In the genomic region with DNA sequence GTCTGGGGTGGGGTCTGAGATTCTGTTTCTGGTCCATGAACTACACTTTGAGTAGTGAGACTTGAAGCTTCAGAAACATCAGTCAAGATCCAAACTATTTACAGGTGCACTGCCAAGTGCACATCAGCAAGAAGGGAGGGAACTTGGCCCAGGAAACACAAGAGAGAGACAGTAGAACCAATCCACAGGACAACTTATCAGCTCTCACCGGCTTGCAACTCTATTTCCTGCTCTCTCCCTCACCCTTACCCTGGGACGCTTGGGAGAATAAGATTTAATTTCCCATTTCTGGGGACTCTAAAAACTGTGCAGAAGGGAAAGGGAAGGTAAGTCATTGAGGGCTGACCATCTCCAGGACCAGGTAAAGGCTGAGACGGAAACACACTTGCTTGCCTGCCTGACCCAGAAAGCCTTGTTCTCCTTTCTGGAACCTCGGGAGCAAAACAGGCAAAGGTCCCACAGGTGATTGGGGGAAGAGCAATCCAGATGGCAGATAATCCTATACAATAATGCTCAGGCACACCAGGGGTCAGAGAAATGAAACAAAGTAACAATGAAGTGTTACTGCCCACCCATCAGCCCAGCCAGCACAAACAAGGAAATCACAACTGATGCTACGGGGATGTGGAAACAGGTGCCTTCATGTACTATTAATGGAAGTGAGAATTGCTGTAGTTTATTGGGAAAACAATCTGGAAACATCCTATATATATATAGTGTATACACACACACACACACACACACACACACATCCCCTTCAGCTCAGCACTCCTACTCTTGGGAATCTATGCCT, we compare ENCODE assay signal across 15 cellular contexts.
"Had no signal": no experiment of that assay in that cellular context is flagged by ENCODE, and none has a peak within 500 bp of the region (broad histone marks: within the 10 kb centered on the region; RNA-seq: fewer than 3 reads in every experiment).

No MANE protein-coding gene starts in this region.

- H3K9me3 ChIP-seq: ascending aorta, gastroesophageal sphincter, transverse colon had no signal

- H3K4me1 ChIP-seq: ascending aorta had no signal

- H3K27ac ChIP-seq: ascending aorta, gastroesophageal sphincter, transverse colon had no signal

- H3K4me3 Mint-ChIP-seq: activated CD4-positive, alpha-beta memory T cell treated with anti-CD3 and anti-CD28 coated beads, Interleukin-2, amount 10 ng/mL, durations not matched to agents 7 days and 5 days; activated naive CD8-positive, alpha-beta T cell treated with anti-CD3 and anti-CD28 coated beads, Interleukin-2, amount 50 U/mL, for 24 hours; naive thymus-derived CD4-positive, alpha-beta T cell; stimulated activated effector memory CD8-positive, alpha-beta T cell treated with anti-CD3 and anti-CD28 coated beads, Interleukin-12 subunit alpha, Interleukin-12 subunit beta, amount 100 ng/mL, for 72 hours; T-helper 17 cell had no signal

- DNase-seq: activated CD4-positive, alpha-beta memory T cell treated with anti-CD3 and anti-CD28 coated beads, Interleukin-2, amount 10 ng/mL, durations not matched to agents 7 days and 5 days; activated CD4-positive, alpha-beta T cell treated with anti-CD3 and anti-CD28 coated beads for 1 hour; activated CD8-positive, alpha-beta memory T cell treated with anti-CD3 and anti-CD28 coated beads, Interleukin-2, amount 50 U/mL, for 4 hours; activated naive CD4-positive, alpha-beta T cell; activated naive CD8-positive, alpha-beta T cell treated with anti-CD3 and anti-CD28 coated beads, Interleukin-2, amount 50 U/mL, for 24 hours; effector CD4-positive, alpha-beta T cell; naive thymus-derived CD4-positive, alpha-beta T cell; nucleus accumbens; right cardiac atrium; T-helper 17 cell; transverse colon had no signal

- H3K4me1 Mint-ChIP-seq: activated CD4-positive, alpha-beta memory T cell treated with anti-CD3 and anti-CD28 coated beads, Interleukin-2, amount 10 ng/mL, durations not matched to agents 7 days and 5 days; stimulated activated effector memory CD8-positive, alpha-beta T cell treated with anti-CD3 and anti-CD28 coated beads, Interleukin-12 subunit alpha, Interleukin-12 subunit beta, amount 100 ng/mL, for 72 hours had no signal

- ATAC-seq: activated naive CD8-positive, alpha-beta T cell treated with anti-CD3 and anti-CD28 coated beads, Interleukin-2, amount 50 U/mL, for 24 hours; gastroesophageal sphincter; naive thymus-derived CD4-positive, alpha-beta T cell; stimulated activated effector memory CD8-positive, alpha-beta T cell treated with anti-CD3 and anti-CD28 coated beads, Interleukin-12 subunit alpha, Interleukin-12 subunit beta, amount 100 ng/mL, for 72 hours; T-helper 17 cell had no signal

- H3K27ac Mint-ChIP-seq: activated CD4-positive, alpha-beta memory T cell treated with anti-CD3 and anti-CD28 coated beads, Interleukin-2, amount 10 ng/mL, durations not matched to agents 7 days and 5 days; activated naive CD8-positive, alpha-beta T cell treated with anti-CD3 and anti-CD28 coated beads, Interleukin-2, amount 50 U/mL, for 24 hours; progenitor cell of endocrine pancreas; T-helper 17 cell had no signal

- H3K4me3 ChIP-seq: ascending aorta, gastroesophageal sphincter, transverse colon had no signal

- H3K36me3 Mint-ChIP-seq: naive thymus-derived CD4-positive, alpha-beta T cell; stimulated activated effector memory CD8-positive, alpha-beta T cell treated with anti-CD3 and anti-CD28 coated beads, Interleukin-12 subunit alpha, Interleukin-12 subunit beta, amount 100 ng/mL, for 72 hours had no signal

- H3K36me3 ChIP-seq: ascending aorta, gastroesophageal sphincter, transverse colon had no signal

- H3K27me3 ChIP-seq: ascending aorta, gastroesophageal sphincter, transverse colon had no signal

- H3K27me3 Mint-ChIP-seq: activated CD4-positive, alpha-beta memory T cell treated with anti-CD3 and anti-CD28 coated beads, Interleukin-2, amount 10 ng/mL, durations not matched to agents 7 days and 5 days; activated naive CD8-positive, alpha-beta T cell treated with anti-CD3 and anti-CD28 coated beads, Interleukin-2, amount 50 U/mL, for 24 hours; naive thymus-derived CD4-positive, alpha-beta T cell; T-helper 17 cell had no signal

- H3K9me3 Mint-ChIP-seq: activated CD4-positive, alpha-beta memory T cell treated with anti-CD3 and anti-CD28 coated beads, Interleukin-2, amount 10 ng/mL, durations not matched to agents 7 days and 5 days; activated naive CD8-positive, alpha-beta T cell treated with anti-CD3 and anti-CD28 coated beads, Interleukin-2, amount 50 U/mL, for 24 hours; naive thymus-derived CD4-positive, alpha-beta T cell; stimulated activated effector memory CD8-positive, alpha-beta T cell treated with anti-CD3 and anti-CD28 coated beads, Interleukin-12 subunit alpha, Interleukin-12 subunit beta, amount 100 ng/mL, for 72 hours had no signal
